Comparison of ENCODE assay signal across 10 cellular contexts in genomic region chr21:29190920-29191319, GRCh38.
DNase-seq lines count a peak whose midpoint lies in the region; TF ChIP-seq lines count a peak whose summit lies in the region.
"Had no signal": no experiment of that assay in that cellular context is flagged by ENCODE, and none has a peak within 500 bp of the region (broad histone marks: within the 10 kb centered on the region; RNA-seq: fewer than 3 reads in every experiment).

No MANE protein-coding gene starts in this region.

- H3K4me3 ChIP-seq in NB4 (ENCODE audit: low read depth, low read length) = no peak overlapping the region
- H3K4me3 ChIP-seq in fibroblast of pulmonary artery (replicated peaks; ENCODE audit: low read depth, low read length) = no peak overlapping the region
- H3K4me3 ChIP-seq in skeletal muscle satellite cell (ENCODE audit: low read length) = no peak overlapping the region
- H3K4me3 ChIP-seq: esophagus muscularis mucosa had no signal

- H3K27me3 Mint-ChIP-seq in activated CD4-positive, alpha-beta T cell treated with anti-CD3 and anti-CD28 coated beads, Interleukin-2, amount 10 ng/mL, durations not matched to agents 24 days and 14 days = no peaks in the 10 kb centered on the region

- DNase-seq in EL (peak; percentile 50), NB4 (ENCODE audit: low read depth) (peak; percentile 9), fibroblast of pulmonary artery (ENCODE audit: low read depth) (peak; percentile 73), medulla oblongata (ENCODE audit: extremely low spot score) (no peak), NCI-H748 (lab: John Stamatoyannopoulos, UW; ENCODE audit: unreplicated experiment) (no peak)
- no peak for DNase-seq in activated CD4-positive, alpha-beta T cell treated with anti-CD3 and anti-CD28 coated beads, Interleukin-2, amount 10 ng/mL, durations not matched to agents 24 days and 14 days
- DNase-seq: activated T-cell treated with anti-CD3 and anti-CD28 coated beads, Interleukin-2, amount 50 U/mL, for 48 hours had no signal

- no peaks in the 10 kb centered on the region for H3K9me3 ChIP-seq in skeletal muscle satellite cell (replicated peaks; ENCODE audit: low read length)
- H3K9me3 ChIP-seq: esophagus muscularis mucosa had no signal

- no peaks in the 10 kb centered on the region for H3K27me3 ChIP-seq in skeletal muscle satellite cell (ENCODE audit: control insufficient read depth, insufficient read depth, low read length)
- H3K27me3 ChIP-seq: esophagus muscularis mucosa had no signal

- peak overlapping the region; percentile 13 for H3K9ac ChIP-seq in skeletal muscle satellite cell (ENCODE audit: low read depth, low read length)

- no peaks in the 10 kb centered on the region for H3K36me3 ChIP-seq in skeletal muscle satellite cell (ENCODE audit: insufficient read depth, low read length)
- H3K36me3 ChIP-seq: esophagus muscularis mucosa had no signal

- no peak overlapping the region for H3K27ac Mint-ChIP-seq in activated CD4-positive, alpha-beta T cell treated with anti-CD3 and anti-CD28 coated beads, Interleukin-2, amount 10 ng/mL, durations not matched to agents 24 days and 14 days

- no peaks in the 10 kb centered on the region for H3K36me3 Mint-ChIP-seq in activated CD4-positive, alpha-beta T cell treated with anti-CD3 and anti-CD28 coated beads, Interleukin-2, amount 10 ng/mL, durations not matched to agents 24 days and 14 days (ENCODE audit: low read depth)

- peak overlapping the region; percentile 43 for H3K4me2 ChIP-seq in skeletal muscle satellite cell (ENCODE audit: low read length)

- H3K4me1 Mint-ChIP-seq in activated CD4-positive, alpha-beta T cell treated with anti-CD3 and anti-CD28 coated beads, Interleukin-2, amount 10 ng/mL, durations not matched to agents 24 days and 14 days = peaks cover 23% of the 10 kb centered on the region

- H3K4me1 ChIP-seq in skeletal muscle satellite cell (ENCODE audit: control insufficient read depth, insufficient read depth, low read length) = peaks cover 60% of the 10 kb centered on the region

- intact Hi-C loops in activated CD4-positive, alpha-beta T cell treated with anti-CD3 and anti-CD28 coated beads, Interleukin-2, amount 10 ng/mL, durations not matched to agents 24 days and 14 days (cut with micrococcal nuclease) = no loop called here

- no peaks in the 10 kb centered on the region for H3K9me3 Mint-ChIP-seq in activated CD4-positive, alpha-beta T cell treated with anti-CD3 and anti-CD28 coated beads, Interleukin-2, amount 10 ng/mL, durations not matched to agents 24 days and 14 days

- TF ChIP-seq POLR2A in NB4 (IDR thresholded peaks at IDR 0.05; ENCODE audit: extremely low read depth, insufficient read length) = no peak

- no peak for TF ChIP-seq CTCF in NB4 (IDR thresholded peaks at IDR 0.05; ENCODE audit: low read depth, low read length)
- no peak for TF ChIP-seq CTCF in fibroblast of pulmonary artery (IDR thresholded peaks at IDR 0.05; ENCODE audit: low read length, missing control alignments)

- no peak overlapping the region for H3K4me3 Mint-ChIP-seq in activated CD4-positive, alpha-beta T cell treated with anti-CD3 and anti-CD28 coated beads, Interleukin-2, amount 10 ng/mL, durations not matched to agents 24 days and 14 days
- H3K4me3 Mint-ChIP-seq: neural crest cell had no signal

Comparison
In these comparisons a context has a peak if more than half of its experiments do, and no peak if none do; other contexts are left out.
1. DNase-seq: peak in EL (single experiment), NB4 (single experiment) and fibroblast of pulmonary artery (single experiment); none in medulla oblongata (single experiment), NCI-H748 (single experiment) and activated CD4-positive, alpha-beta T cell treated with anti-CD3 and anti-CD28 coated beads, Interleukin-2, amount 10 ng/mL, durations not matched to agents 24 days and 14 days (single experiment).